In the genomic region with DNA sequence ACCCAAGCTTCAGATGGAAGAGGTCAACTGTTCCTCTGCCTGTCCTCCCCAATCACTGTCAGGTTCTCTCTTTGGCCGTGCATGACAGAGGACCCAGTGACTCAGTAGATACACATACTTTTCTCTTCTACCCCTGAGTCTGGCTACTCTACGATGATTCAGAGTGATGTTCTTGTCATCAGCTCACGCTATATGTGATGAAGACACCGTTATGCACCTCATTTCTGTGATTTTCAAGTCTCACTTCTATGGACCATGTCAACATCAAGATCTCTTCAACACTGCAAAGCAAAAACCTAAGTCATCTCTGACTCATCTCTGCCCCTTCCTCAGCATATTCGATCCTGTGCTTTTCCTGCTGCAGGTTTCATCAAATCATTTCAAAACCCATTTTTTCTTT, we compare ENCODE assay signal across 11 cellular contexts.
DNase-seq lines count a peak whose midpoint lies in the region; TF ChIP-seq lines count a peak whose summit lies in the region.
"Had no signal": no experiment of that assay in that cellular context is flagged by ENCODE, and none has a peak within 500 bp of the region (broad histone marks: within the 10 kb centered on the region; RNA-seq: fewer than 3 reads in every experiment).

No MANE protein-coding gene starts in this region.

- H3K4me3 ChIP-seq in osteoblast (ENCODE audit: insufficient read depth, low read length), result no peak overlapping the region
- H3K4me3 ChIP-seq: tibial nerve had no signal

- no peaks in the 10 kb centered on the region for H3K27me3 ChIP-seq in osteoblast (ENCODE audit: insufficient read depth, low read length)
- H3K27me3 ChIP-seq: tibial nerve had no signal

- TF ChIP-seq CTCF in chondrocyte (IDR thresholded peaks at IDR 0.05) (no peak), osteoblast (IDR thresholded peaks at IDR 0.05; ENCODE audit: extremely low read depth, low read depth, low read length) (no peak)

- H2AFZ ChIP-seq in osteoblast (ENCODE audit: low read length), result no peak overlapping the region

- peak overlapping the region; percentile 12 for H3K4me2 ChIP-seq in osteoblast (ENCODE audit: insufficient read depth, low read length)

- no peaks in the 10 kb centered on the region for H3K9me3 ChIP-seq in osteoblast (ENCODE audit: low read depth, low read length)
- H3K9me3 ChIP-seq: tibial nerve had no signal

- no peaks in the 10 kb centered on the region for H4K20me1 ChIP-seq in osteoblast (ENCODE audit: insufficient read depth, low read length)

- peaks cover 62% of the 10 kb centered on the region for H3K36me3 Mint-ChIP-seq in activated CD4-positive, alpha-beta T cell treated with anti-CD3 and anti-CD28 coated beads, Interleukin-2, amount 10 ng/mL, durations not matched to agents 24 days and 14 days (ENCODE audit: low read depth)
- H3K36me3 Mint-ChIP-seq in chondrocyte (ENCODE audit: low read depth), result peaks cover 46% of the 10 kb centered on the region

- peaks cover 11% of the 10 kb centered on the region for H3K9me3 Mint-ChIP-seq in activated CD4-positive, alpha-beta T cell treated with anti-CD3 and anti-CD28 coated beads, Interleukin-2, amount 10 ng/mL, durations not matched to agents 24 days and 14 days
- H3K9me3 Mint-ChIP-seq in chondrocyte (ENCODE audit: low read depth), result no peaks in the 10 kb centered on the region

- H3K4me1 Mint-ChIP-seq in activated CD4-positive, alpha-beta T cell treated with anti-CD3 and anti-CD28 coated beads, Interleukin-2, amount 10 ng/mL, durations not matched to agents 24 days and 14 days, result peaks cover 32% of the 10 kb centered on the region
- H3K4me1 Mint-ChIP-seq in chondrocyte (ENCODE audit: low read depth), result peaks cover 67% of the 10 kb centered on the region

- peaks cover 50% of the 10 kb centered on the region for H3K4me1 ChIP-seq in osteoblast (ENCODE audit: insufficient read depth, low read length)

- no peak for DNase-seq in activated CD4-positive, alpha-beta T cell treated with anti-CD3 and anti-CD28 coated beads, Interleukin-2, amount 10 ng/mL, durations not matched to agents 24 days and 14 days
- DNase-seq in activated CD4-positive, alpha-beta T cell treated with anti-CD3 and anti-CD28 coated beads, Interleukin-2, amount 50 U/mL, for 48 hours, result no peak
- DNase-seq in M059J (ENCODE audit: low read depth) (peak; percentile 72), chondrocyte (ENCODE audit: low spot score) (no peak), osteoblast (ENCODE audit: insufficient read length, low spot score, missing footprints) (peak; percentile 64), NCI-H1694 (lab: John Stamatoyannopoulos, UW) (no peak)
- DNase-seq in stimulated activated CD4-positive, alpha-beta T cell treated with anti-CD3 and anti-CD28 coated beads, Interleukin-4, amount 100 ng/mL, for 1 hour, result no peak
- DNase-seq in stimulated activated CD4-positive, alpha-beta T cell treated with anti-CD3 and anti-CD28 coated beads, Interleukin-2, amount 100 ng/mL, for 24 hours, result no peak
- DNase-seq: islet precursor cell, NCI-H2171 had no signal

- peak overlapping the region; percentile 34 for H3K27ac Mint-ChIP-seq in activated CD4-positive, alpha-beta T cell treated with anti-CD3 and anti-CD28 coated beads, Interleukin-2, amount 10 ng/mL, durations not matched to agents 24 days and 14 days
- H3K27ac Mint-ChIP-seq in chondrocyte (ENCODE audit: unreplicated experiment), result peak overlapping the region; percentile 76

- H3K79me2 ChIP-seq in osteoblast (ENCODE audit: insufficient read depth, low read length), result peaks cover 92% of the 10 kb centered on the region

- H3K27me3 Mint-ChIP-seq in activated CD4-positive, alpha-beta T cell treated with anti-CD3 and anti-CD28 coated beads, Interleukin-2, amount 10 ng/mL, durations not matched to agents 24 days and 14 days, result no peaks in the 10 kb centered on the region
- H3K27me3 Mint-ChIP-seq in chondrocyte (ENCODE audit: low read depth), result no peaks in the 10 kb centered on the region

- peaks cover 29% of the 10 kb centered on the region for H3K36me3 ChIP-seq in osteoblast (ENCODE audit: insufficient read depth, low read length)

- H3K27ac ChIP-seq in osteoblast (ENCODE audit: low read depth, low read length), result peak overlapping the region; percentile 96
- H3K27ac ChIP-seq: tibial nerve had no signal

- intact Hi-C loops in activated CD4-positive, alpha-beta T cell treated with anti-CD3 and anti-CD28 coated beads, Interleukin-2, amount 10 ng/mL, durations not matched to agents 24 days and 14 days (cut with micrococcal nuclease), result loop anchor here (5.0 kb wide), 1 partner anchor 79 kb away; a partner anchor contains a TSS

- H3K4me3 Mint-ChIP-seq in activated CD4-positive, alpha-beta T cell treated with anti-CD3 and anti-CD28 coated beads, Interleukin-2, amount 10 ng/mL, durations not matched to agents 24 days and 14 days, result no peak overlapping the region
- H3K4me3 Mint-ChIP-seq in chondrocyte (ENCODE audit: unreplicated experiment), result no peak overlapping the region

Comparison
In these comparisons a context has a peak if more than half of its experiments do, and no peak if none do; other contexts are left out.
1. DNase-seq: peak in M059J (single experiment) and osteoblast (single experiment); none in activated CD4-positive, alpha-beta T cell treated with anti-CD3 and anti-CD28 coated beads, Interleukin-2, amount 10 ng/mL, durations not matched to agents 24 days and 14 days (single experiment), activated CD4-positive, alpha-beta T cell treated with anti-CD3 and anti-CD28 coated beads, Interleukin-2, amount 50 U/mL, for 48 hours (0 of 2), chondrocyte (single experiment), NCI-H1694 (single experiment), stimulated activated CD4-positive, alpha-beta T cell treated with anti-CD3 and anti-CD28 coated beads, Interleukin-4, amount 100 ng/mL, for 1 hour (single experiment) and stimulated activated CD4-positive, alpha-beta T cell treated with anti-CD3 and anti-CD28 coated beads, Interleukin-2, amount 100 ng/mL, for 24 hours (0 of 2).